In the genomic region with DNA sequence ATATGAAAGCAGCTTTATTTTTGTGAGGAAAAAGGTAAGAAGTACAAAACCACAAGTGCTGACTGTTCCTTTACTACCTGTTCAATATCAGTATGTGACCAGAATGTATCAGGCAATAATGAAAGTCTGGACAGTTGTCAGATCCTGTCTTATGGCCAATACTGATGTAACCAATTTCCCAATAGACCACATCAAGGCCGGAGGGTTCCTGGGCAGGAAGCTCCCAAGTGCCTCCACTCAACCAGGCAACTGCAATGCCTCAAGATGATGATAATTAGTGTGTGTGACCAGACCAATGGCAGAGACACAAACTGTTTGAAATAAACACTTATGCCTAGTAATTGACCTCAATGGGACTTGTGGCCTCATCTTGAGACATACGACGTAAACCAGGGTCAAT, we compare ENCODE assay signal across 16 cellular contexts.
"Had no signal": no experiment of that assay in that cellular context is flagged by ENCODE, and none has a peak within 500 bp of the region (broad histone marks: within the 10 kb centered on the region; RNA-seq: fewer than 3 reads in every experiment).

No MANE protein-coding gene starts in this region.

- H3K27me3 ChIP-seq: gastrocnemius medialis, spleen, transverse colon had no signal

- H3K27ac ChIP-seq: gastrocnemius medialis, spleen, transverse colon, WERI-Rb-1 had no signal

- ATAC-seq: activated CD4-positive, alpha-beta T cell treated with anti-CD3 and anti-CD28 coated beads for 36 hours; activated CD8-positive, alpha-beta T cell treated with anti-CD3 and anti-CD28 coated beads for 36 hours; activated T-cell treated with anti-CD3 and anti-CD28 coated beads, Interleukin-2, amount 50 U/mL, for 72 hours; gastrocnemius medialis; natural killer cell; right cardiac atrium; stimulated activated memory B cell treated with anti-CD40 and anti-IgM and Interleukin-4, amounts not matched to agents 10 μg/mL and 1 μg/mL and 100 μg/mL, for 72 hours had no signal

- H3K9me3 ChIP-seq: gastrocnemius medialis, spleen, transverse colon had no signal

- H3K4me3 ChIP-seq: gastrocnemius medialis, lung, spleen, transverse colon had no signal

- DNase-seq: activated CD4-positive, alpha-beta T cell treated with anti-CD3 and anti-CD28 coated beads for 36 hours; activated CD8-positive, alpha-beta memory T cell treated with anti-CD3 and anti-CD28 coated beads, Interleukin-2, amount 50 U/mL, for 4 hours; activated CD8-positive, alpha-beta T cell treated with anti-CD3 and anti-CD28 coated beads for 36 hours; activated gamma-delta T cell treated with Interleukin-2 at 50 U/mL for 16 hours; activated T-cell treated with anti-CD3 and anti-CD28 coated beads, Interleukin-2, amount 50 U/mL, for 72 hours; gastrocnemius medialis; natural killer cell; nucleus accumbens; right cardiac atrium; spleen; stimulated activated CD4-positive, alpha-beta T cell treated with anti-CD3 and anti-CD28 coated beads, Interleukin-1b, Interleukin-23, amount 100 ng/mL, for 48 hours; SW 1271; transverse colon; WERI-Rb-1 had no signal

- H3K36me3 ChIP-seq: gastrocnemius medialis, spleen, transverse colon, WERI-Rb-1 had no signal
